8 cellular contexts compared by ENCODE assay signal in the genomic region with DNA sequence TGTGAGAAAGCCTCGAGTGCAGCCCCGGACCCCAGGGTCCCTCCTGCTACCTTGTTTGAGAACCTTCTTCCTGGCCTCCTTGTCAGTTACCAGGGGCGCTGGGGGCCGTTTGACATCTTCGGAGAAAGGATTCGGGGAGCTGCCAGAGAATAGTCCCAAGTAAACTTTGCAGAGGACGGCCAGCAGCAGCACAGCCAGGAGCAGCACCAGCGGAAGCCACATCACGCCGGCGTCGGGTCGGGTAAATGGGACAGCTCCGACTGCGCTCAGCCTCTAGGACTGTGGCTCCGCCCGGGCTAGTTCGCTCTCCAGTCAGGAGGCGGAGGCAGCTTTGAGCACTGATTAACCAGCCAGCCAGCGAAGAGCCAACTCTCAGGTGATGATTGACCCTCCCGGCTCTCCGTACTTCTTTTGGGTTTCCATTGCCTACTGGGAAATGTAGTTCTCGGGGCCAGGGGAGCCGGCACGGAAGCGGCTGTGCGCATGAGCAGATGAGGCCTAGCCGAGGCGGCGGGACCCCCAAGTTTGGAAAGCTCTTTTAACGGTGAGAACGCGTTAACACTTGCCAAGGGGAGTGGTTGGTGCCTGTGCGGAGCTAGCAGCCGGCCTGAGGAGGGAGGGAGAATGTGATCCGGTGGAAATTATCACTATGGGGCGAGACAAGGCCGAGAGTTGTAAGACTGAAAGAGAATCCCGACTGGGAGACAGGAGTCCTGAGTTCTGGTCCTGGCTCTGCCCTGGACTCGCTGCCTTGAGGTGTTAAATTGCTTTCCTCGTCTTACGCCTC. TPM values are rescaled to one million over a fixed set of nuclear protein-coding genes. Genes with fewer than 3 reads are reported as not detected.
DNase-seq lines count a peak whose midpoint lies in the region; ATAC-seq, FAIRE-seq and TF ChIP-seq lines count a peak whose summit lies in the region.

TSS of gene ELMOD3 (plus strand) at position 484 of the 787 bp plus-strand sequence. CDS start 2,430 bp downstream, outside the sequence.
TSS of gene RETSAT (minus strand) at position 243 of the 787 bp plus-strand sequence. CDS start at position 222, 21 bp downstream.

- peaks cover 0 to 38% of the 10 kb centered on the region in 2 donors for H3K36me3 ChIP-seq in adrenal gland (replicated peaks in 1 of 2)
- peaks cover 0 to 62% (median 49%) of the 10 kb centered on the region in 9 donors for H3K36me3 ChIP-seq in heart left ventricle

- FAIRE-seq in GM12892 (lab: Jason Lieb, UNC) = peak; percentile 98

- H3K4me1 Mint-ChIP-seq in type B pancreatic cell (ENCODE audit: unreplicated experiment) = peaks cover 29% of the 10 kb centered on the region

- H3K27me3 ChIP-seq in adrenal gland (no peaks in the 10 kb centered on the region), heart left ventricle (no peaks in the 10 kb centered on the region)

- WGBS in adrenal gland, 4 donors = 0 to 4% (median 0%) methylated on average over 13 to 42 of the region's 42 CpGs
- WGBS in heart left ventricle, 4 donors = 1 to 3% (median 1%) methylated on average over 29 to 42 of the region's 42 CpGs

- H3K9me3 ChIP-seq in adrenal gland (replicated peaks in 1 of 3) = no peaks in the 10 kb centered on the region
- no peaks in the 10 kb centered on the region for H3K9me3 ChIP-seq in heart left ventricle

- DNase-seq in GM12892 (ENCODE audit: insufficient read length) = peak; percentile 93
- peak; percentile 99 for DNase-seq in NCI-H146 (lab: John Stamatoyannopoulos, UW)
- DNase-seq in T-helper 1 cell = peak; percentile 93 to 98 (median 97)
- peak; percentile 99 to 100 (median 99) for DNase-seq in adrenal gland
- peak; percentile 97 to 99 (median 99) for DNase-seq in heart left ventricle
- DNase-seq in pons (ENCODE audit: low spot score) = peak; percentile 99
- peak; percentile 96 for DNase-seq in type B pancreatic cell (ENCODE audit: extremely low spot score, unreplicated experiment)

- no peaks in the 10 kb centered on the region for H3K27me3 Mint-ChIP-seq in type B pancreatic cell

- intact Hi-C loops in adrenal gland (cut with DNase I) = no loop called here
- intact Hi-C loops in heart left ventricle (cut with DNase I) = loop anchor here in 1 of 10 donors (1.0 to 5.0 kb wide), 2 partner anchors 26 to 198 kb away; no protein-coding TSS in a partner anchor

- peak within 1 kb of the TSS; percentile 94 for H3K27ac Mint-ChIP-seq in type B pancreatic cell

- peak; percentile 97 for ATAC-seq in HG02852 (IDR thresholded peaks at IDR 0.05; ENCODE audit: unreplicated experiment)
- peak; percentile 97 to 99 (median 98) for ATAC-seq in heart left ventricle

- H3K9me3 Mint-ChIP-seq in type B pancreatic cell = no peaks in the 10 kb centered on the region

- peak; percentile 99 for TF ChIP-seq POLR2A in GM12892 (IDR thresholded peaks at IDR 0.05; ENCODE audit: low read depth, low read length)
- peak; percentile 93 to 99 for TF ChIP-seq POLR2A in adrenal gland (IDR thresholded peaks at IDR 0.05)
- TF ChIP-seq POLR2A in heart left ventricle (IDR thresholded peaks at IDR 0.05) = peak; percentile 60 to 96

- peak within 1 kb of the TSS; percentile 100 for H3K4me3 Mint-ChIP-seq in type B pancreatic cell

- H3K4me3 ChIP-seq in adrenal gland (peak within 1 kb of the TSS; percentile 81 to 99 (median 92)), heart left ventricle (peak within 1 kb of the TSS; percentile 57 to 89 (median 76))

- peak within 1 kb of the TSS; percentile 65 to 93 (median 77) for H3K27ac ChIP-seq in adrenal gland
- peak within 1 kb of the TSS; percentile 51 to 92 (median 88) for H3K27ac ChIP-seq in heart left ventricle

- peaks cover 24 to 53% of the 10 kb centered on the region in 2 donors for H3K4me1 ChIP-seq in adrenal gland (replicated peaks in 1 of 2)
- H3K4me1 ChIP-seq in heart left ventricle = peaks cover 0 to 37% (median 21%) of the 10 kb centered on the region in 12 donors

- H3K36me3 Mint-ChIP-seq in type B pancreatic cell = peaks cover 8% of the 10 kb centered on the region

- peak in 1 of 6 experiments; percentile 25 for TF ChIP-seq CTCF in adrenal gland (IDR thresholded peaks at IDR 0.05)
- no peak for TF ChIP-seq CTCF in heart left ventricle (IDR thresholded peaks at IDR 0.05)
- TF ChIP-seq CTCF in type B pancreatic cell (conservative IDR thresholded peaks at IDR 0.05) = no peak

RNA-seq across cellular contexts. Expression of gene ELMOD3, which starts in this region (rescaled TPM):
- 11.5 TPM for polyA plus RNA-seq in GM12892 (2012; ENCODE audit: missing spikeins)
- 10 to 100 TPM; 12.3 to 37.0 (median 25.3) TPM for total RNA-seq in adrenal gland
- polyA plus RNA-seq in adrenal gland = 10 to 100 TPM; 18.9 to 69.0 (median 63.1) TPM
- total RNA-seq in heart left ventricle = 10 to 100 TPM in 4 of 9 donors, 1 to 10 TPM in 5; 6.0 to 18.0 (median 9.5) TPM
- polyA plus RNA-seq in heart left ventricle = 10 to 100 TPM; 10.2 to 12.5 TPM
- total RNA-seq in type B pancreatic cell (ENCODE audit: low replicate concordance) = 14.6 and 22.2 TPM in 2 replicates

RNA-seq across cellular contexts. Expression of gene RETSAT, which starts in this region (rescaled TPM):
- 21.8 TPM for polyA plus RNA-seq in GM12892 (2012; ENCODE audit: missing spikeins)
- total RNA-seq in adrenal gland = 100 to 1,000 TPM in 7 of 8 donors, 10 to 100 TPM in 1; 93.8 to 178 (median 131) TPM
- polyA plus RNA-seq in adrenal gland = 100 to 1,000 TPM in 1 of 3 donors, 10 to 100 TPM in 2; 26.1 to 209 (median 60.7) TPM
- 10 to 100 TPM; 27.5 to 74.9 (median 50.9) TPM for total RNA-seq in heart left ventricle
- 10 to 100 TPM; 22.5 to 36.3 TPM for polyA plus RNA-seq in heart left ventricle
- total RNA-seq in type B pancreatic cell (ENCODE audit: low replicate concordance) = 31.3 and 39.8 TPM in 2 replicates

Comparison
In these comparisons a context has a peak if more than half of its experiments do, and no peak if none do; other contexts are left out.
1. Peak in every context shown above with its lines: DNase-seq, ATAC-seq, H3K4me3 ChIP-seq and H3K27ac ChIP-seq.